ENCODE assay signal across 17 cellular contexts in the genomic region with DNA sequence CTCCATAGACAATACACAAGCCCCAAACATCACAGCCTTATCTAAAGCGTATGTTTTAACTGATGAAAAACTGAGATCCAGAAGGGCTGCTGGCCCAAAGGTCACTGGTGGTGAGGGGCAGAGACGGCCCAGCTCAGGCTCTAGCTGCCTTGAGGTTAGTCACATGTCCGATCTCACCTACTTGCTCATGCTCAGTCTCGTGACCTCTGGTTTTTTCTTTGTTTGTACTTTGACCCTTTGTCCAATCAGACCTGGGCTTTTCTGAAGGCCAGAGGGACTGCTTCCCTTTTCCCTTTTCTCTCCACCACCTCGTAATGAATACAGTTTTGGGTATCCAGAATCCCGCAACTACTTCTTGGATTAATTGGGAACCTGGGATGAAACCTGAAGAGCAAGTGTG. TPM values are rescaled to one million over a fixed set of nuclear protein-coding genes. Genes with fewer than 3 reads are reported as not detected.
DNase-seq lines count a peak whose midpoint lies in the region; ATAC-seq, FAIRE-seq and TF ChIP-seq lines count a peak whose summit lies in the region.
"Had no signal": no experiment of that assay in that cellular context is flagged by ENCODE, and none has a peak within 500 bp of the region (broad histone marks: within the 10 kb centered on the region; RNA-seq: fewer than 3 reads in every experiment).

No MANE protein-coding gene starts in this region.

- H3F3A ChIP-seq in smooth muscle cell (ENCODE audit: low read depth), result peaks cover 20% of the 10 kb centered on the region

- H2AFZ ChIP-seq in hepatocyte (no peak overlapping the region), smooth muscle cell (ENCODE audit: low read depth) (peak overlapping the region; percentile 28)

- H3K4me3 ChIP-seq in Panc1 (ENCODE audit: low read depth in 2 of 2, low read length in 2 of 2) (no peak overlapping the region), hepatocyte (no peak overlapping the region), smooth muscle cell (no peak overlapping the region), foreskin fibroblast (ENCODE audit: low read depth in 1 of 2, low read length in 2 of 2) (no peak overlapping the region), thyroid gland (replicated peaks in 1 of 3) (no peak overlapping the region), left ventricle myocardium inferior (no peak overlapping the region)
- H3K4me3 ChIP-seq: BLaER1, HAP-1 had no signal

- POLR2A ChIA-PET in Panc1 (lab: Charles Lee), result interaction anchor here (0.5 kb wide), 1 partner anchor 207 kb away, joined by 3 read pairs; no protein-coding TSS in a partner anchor

- H3K27ac ChIP-seq in Panc1 (ENCODE audit: low read length) (peak overlapping the region; percentile 97), hepatocyte (peak overlapping the region; percentile 46), smooth muscle cell (ENCODE audit: low read depth) (no peak overlapping the region), thyroid gland (no peak overlapping the region), left ventricle myocardium inferior (replicated peaks) (no peak overlapping the region)
- H3K27ac ChIP-seq: BLaER1 had no signal

- CTCF ChIA-PET in Panc1 (lab: Charles Lee), result no interaction called here

- H3K9me2 ChIP-seq in hepatocyte (replicated peaks; ENCODE audit: insufficient read depth), result no peaks in the 10 kb centered on the region

- TF ChIP-seq CTCF in Panc1 (IDR thresholded peaks at IDR 0.05) (no peak), hepatocyte (IDR thresholded peaks at IDR 0.05; ENCODE audit: poor library complexity) (no peak), smooth muscle cell (IDR thresholded peaks at IDR 0.05; ENCODE audit: borderline replicate concordance, insufficient read depth, poor library complexity, severe bottlenecking) (no peak), foreskin fibroblast (IDR thresholded peaks at IDR 0.05; ENCODE audit: low read depth, low read length) (no peak), thyroid gland (IDR thresholded peaks at IDR 0.05) (no peak), left ventricle myocardium inferior (IDR thresholded peaks at IDR 0.05; ENCODE audit: borderline replicate concordance) (no peak)

- BruUV-seq in Panc1 (replicated peaks; lab: Mats Ljungman, UMichigan), result no TSS peak

- no peak overlapping the region for H3K9ac ChIP-seq in smooth muscle cell (ENCODE audit: low read depth)
- H3K9ac ChIP-seq: BLaER1 had no signal

- H3K4me1 ChIP-seq in Panc1 (ENCODE audit: control insufficient read depth, insufficient read depth, low read length) (peaks cover 36% of the 10 kb centered on the region), hepatocyte (ENCODE audit: insufficient read depth) (peaks cover 13% of the 10 kb centered on the region), smooth muscle cell (ENCODE audit: low read depth) (peaks cover 13% of the 10 kb centered on the region), thyroid gland (no peaks in the 10 kb centered on the region), left ventricle myocardium inferior (no peaks in the 10 kb centered on the region)
- H3K4me1 ChIP-seq: BLaER1, HAP-1 had no signal

- 78% methylated on average over 6 of the region's 6 CpGs for WGBS in hepatocyte (ENCODE audit: low lambda C conversion rate, missing lambda C conversion rate)
- 95% methylated on average over 6 of the region's 6 CpGs for WGBS in smooth muscle cell (ENCODE audit: low lambda C conversion rate)
- WGBS in thyroid gland, 2 donors, result 87 to 89% methylated on average over 6 of the region's 6 CpGs

- ATAC-seq in Panc1, result no peak

- TF ChIP-seq POLR2A in GM12892 (IDR thresholded peaks at IDR 0.05; ENCODE audit: low read depth, low read length) (no peak), thyroid gland (IDR thresholded peaks at IDR 0.05) (no peak)

- in situ Hi-C loops in Panc1 (cut with HindIII; ENCODE audit: low pct_unique_long_range_greater_than_20kb, low sequenced_read_pairs), result no loop called here

- H3K79me2 ChIP-seq in hepatocyte, result no peaks in the 10 kb centered on the region
- H3K79me2 ChIP-seq in smooth muscle cell (ENCODE audit: low read depth), result no peaks in the 10 kb centered on the region

- intact Hi-C loops in Panc1 (cut with micrococcal nuclease; ENCODE audit: unreplicated experiment) (no loop called here), thyroid gland (cut with DNase I) (no loop called here), left ventricle myocardium inferior (cut with micrococcal nuclease) (no loop called here)

- no peaks in the 10 kb centered on the region for H4K20me1 ChIP-seq in hepatocyte (ENCODE audit: insufficient read depth, poor library complexity, severe bottlenecking)
- H4K20me1 ChIP-seq in smooth muscle cell (ENCODE audit: low read depth), result no peaks in the 10 kb centered on the region
- H4K20me1 ChIP-seq: BLaER1 had no signal

- H3K27me3 ChIP-seq in Panc1 (ENCODE audit: control insufficient read depth, insufficient read depth, low read length) (no peaks in the 10 kb centered on the region), hepatocyte (no peaks in the 10 kb centered on the region), smooth muscle cell (ENCODE audit: low read depth) (no peaks in the 10 kb centered on the region), thyroid gland (no peaks in the 10 kb centered on the region), left ventricle myocardium inferior (ENCODE audit: low read depth) (no peaks in the 10 kb centered on the region)
- H3K27me3 ChIP-seq: BLaER1 had no signal

- H3K4me2 ChIP-seq in hepatocyte (no peak overlapping the region), smooth muscle cell (no peak overlapping the region)
- H3K4me2 ChIP-seq: BLaER1 had no signal

- FAIRE-seq in GM12892 (lab: Jason Lieb, UNC), result peak; percentile 46
- FAIRE-seq: A204.1, GM18507 had no signal

- peaks cover 15% of the 10 kb centered on the region; the same call in 1 of the 2 replicates for H3K9me3 ChIP-seq in Panc1 (ENCODE audit: control insufficient read depth, insufficient read depth, low read depth, low read length)
- no peaks in the 10 kb centered on the region for H3K9me3 ChIP-seq in hepatocyte (ENCODE audit: low read depth)
- H3K9me3 ChIP-seq in smooth muscle cell (replicated peaks; ENCODE audit: low read depth), result no peaks in the 10 kb centered on the region
- H3K9me3 ChIP-seq in thyroid gland, result no peaks in the 10 kb centered on the region
- H3K9me3 ChIP-seq in left ventricle myocardium inferior (replicated peaks), result no peaks in the 10 kb centered on the region
- H3K9me3 ChIP-seq: BLaER1, HAP-1 had no signal

- H3K36me3 ChIP-seq in Panc1 (ENCODE audit: control insufficient read depth, insufficient read depth, low read length) (no peaks in the 10 kb centered on the region), hepatocyte (replicated peaks; ENCODE audit: insufficient read depth, low read depth) (no peaks in the 10 kb centered on the region), smooth muscle cell (ENCODE audit: low read depth) (no peaks in the 10 kb centered on the region), thyroid gland (no peaks in the 10 kb centered on the region), left ventricle myocardium inferior (no peaks in the 10 kb centered on the region)
- H3K36me3 ChIP-seq: BLaER1, HAP-1 had no signal

- DNase-seq in GM12892 (ENCODE audit: insufficient read length) (no peak), Panc1 (ENCODE audit: low read depth, low spot score) (no peak), hepatocyte (ENCODE audit: low spot score) (no peak), smooth muscle cell (lab: John Stamatoyannopoulos, UW; ENCODE audit: unreplicated experiment) (no peak), foreskin fibroblast (no peak), thyroid gland (no peak), left ventricle myocardium inferior (no peak)
- DNase-seq: CD8-positive, alpha-beta memory T cell; DMS53; GF-D8; GOT3 had no signal

RNA-seq across cellular contexts. Expression of a gene that starts 28.6 kb away (rescaled TPM):
- polyA plus RNA-seq in GM12892 (2012; ENCODE audit: missing spikeins), result 1.8 TPM
- total RNA-seq in Panc1 (2021; ENCODE audit: unreplicated experiment), result not detected
- not detected for polyA plus RNA-seq in Panc1 (2012; ENCODE audit: insufficient read length)
- total RNA-seq in hepatocyte, result not detected in 2 replicates
- not detected in 2 replicates for polyA plus RNA-seq in hepatocyte
- 0.49 TPM in 1 of 2 replicates, not detected in the other for total RNA-seq in smooth muscle cell
- 0.46 and 0.87 TPM in 2 replicates for polyA plus RNA-seq in smooth muscle cell
- total RNA-seq in thyroid gland, result not detected
- total RNA-seq in left ventricle myocardium inferior, result not detected
- total RNA-seq: CD8-positive, alpha-beta memory T cell; HT-29 had no signal
- polyA plus RNA-seq: AG04450; CD8-positive, alpha-beta memory T cell had no signal

Comparison
In these comparisons a context has a peak if more than half of its experiments do, and no peak if none do; other contexts are left out.
1. H3K27ac ChIP-seq: peak in Panc1 (single experiment) and hepatocyte (single experiment); none in smooth muscle cell (single experiment), thyroid gland (0 of 3) and left ventricle myocardium inferior (single experiment).